Comparison of ENCODE assay signal across 21 cellular contexts in genomic region chr19:10621966-10622365, GRCh38. TPM values are rescaled to one million over a fixed set of nuclear protein-coding genes. Genes with fewer than 3 reads are reported as not detected.
DNase-seq lines count a peak whose midpoint lies in the region; ATAC-seq and TF ChIP-seq lines count a peak whose summit lies in the region.
"Had no signal": no experiment of that assay in that cellular context is flagged by ENCODE, and none has a peak within 500 bp of the region (broad histone marks: within the 10 kb centered on the region; RNA-seq: fewer than 3 reads in every experiment).

No MANE protein-coding gene starts in this region.

- H3K23me2 ChIP-seq in H9 (ENCODE audit: insufficient read length, low read depth, low read length, poor library complexity, severe bottlenecking) = peaks cover 10% of the 10 kb centered on the region

- H3K79me2 ChIP-seq in H9 (ENCODE audit: insufficient read depth, low read length) = no peaks in the 10 kb centered on the region

- H3K4ac ChIP-seq in H9 (ENCODE audit: low read depth, low read length) = no peak overlapping the region

- TF ChIP-seq POLR2A in gastroesophageal sphincter (IDR thresholded peaks at IDR 0.05) = no peak

- no peak overlapping the region for H3T11ph ChIP-seq in H9 (ENCODE audit: low read length)

- H3K4me3 ChIP-seq in gastroesophageal sphincter = no peak overlapping the region
- H3K4me3 ChIP-seq: heart right ventricle, SJCRH30, skin epidermis had no signal

- H3K4me1 ChIP-seq in H9 (ENCODE audit: insufficient read depth, low read length) = peaks cover 4% of the 10 kb centered on the region; the same call in 1 of the 2 replicates
- peaks cover 0 to 30% (median 13%) of the 10 kb centered on the region in 3 donors for H3K4me1 ChIP-seq in gastroesophageal sphincter

- no peak overlapping the region for H3K4me3 Mint-ChIP-seq in CD4-positive, alpha-beta T cell
- H3K4me3 Mint-ChIP-seq in H9 = peak overlapping the region in 1 of 2 experiments; percentile 6; a peak in 1 of 5 replicates
- H3K4me3 Mint-ChIP-seq in activated naive CD8-positive, alpha-beta T cell treated with anti-CD3 and anti-CD28 coated beads for 36 hours = no peak overlapping the region
- no peak overlapping the region for H3K4me3 Mint-ChIP-seq in natural killer cell treated with Interleukin-12 subunit alpha and Interleukin-12 subunit beta and Interleukin-15 and Interleukin-18, amount 100 ng/mL, for 72 hours

- H2BK15ac ChIP-seq in H9 (ENCODE audit: low read depth, low read length) = no peak overlapping the region

- DNase-seq in CD4-positive, alpha-beta T cell = no peak
- DNase-seq in H9 = no peak
- no peak for DNase-seq in activated naive CD8-positive, alpha-beta T cell treated with anti-CD3 and anti-CD28 coated beads for 36 hours
- DNase-seq in natural killer cell treated with Interleukin-12 subunit alpha and Interleukin-12 subunit beta and Interleukin-15 and Interleukin-18, amount 100 ng/mL, for 72 hours (ENCODE audit: low spot score) = no peak
- DNase-seq in COLO829 (ENCODE audit: low spot score) = no peak
- no peak for DNase-seq in NCI-H1105 (lab: John Stamatoyannopoulos, UW)
- DNase-seq: activated CD4-positive, alpha-beta T cell treated with anti-CD3 and anti-CD28 coated beads for 48 hours; activated T-cell treated with anti-CD3 and anti-CD28 coated beads, Interleukin-2, amount 50 U/mL, for 48 hours; anterior cingulate cortex; effector memory CD4-positive, alpha-beta T cell; heart right ventricle; NCI-H1417; NCI-H2171; NCI-H69; OCI-M1; posterior cingulate gyrus; SJCRH30; stimulated activated CD4-positive, alpha-beta T cell treated with anti-CD3 and anti-CD28 coated beads, Interleukin-2, amount 100 ng/mL, for 48 hours; substantia nigra had no signal

- H3K36me3 Mint-ChIP-seq in CD4-positive, alpha-beta T cell (ENCODE audit: low read depth) = peaks cover 46% of the 10 kb centered on the region
- peaks cover 0 to 3% (median 0%) of the 10 kb centered on the region in 3 experiments; a peak in 1 of 7 replicates for H3K36me3 Mint-ChIP-seq in H9 (ENCODE audit: insufficient read depth in 1 of 3, low read depth in 3 of 3)
- H3K36me3 Mint-ChIP-seq in activated naive CD8-positive, alpha-beta T cell treated with anti-CD3 and anti-CD28 coated beads for 36 hours = peaks cover 15% of the 10 kb centered on the region
- H3K36me3 Mint-ChIP-seq in natural killer cell treated with Interleukin-12 subunit alpha and Interleukin-12 subunit beta and Interleukin-15 and Interleukin-18, amount 100 ng/mL, for 72 hours = no peaks in the 10 kb centered on the region

- H3K9ac ChIP-seq in H9 (ENCODE audit: extremely low read depth, insufficient read length, low read length) = no peak overlapping the region

- TF ChIP-seq EP300 in gastroesophageal sphincter (IDR thresholded peaks at IDR 0.05) = no peak

- H4K20me1 ChIP-seq in H9 (ENCODE audit: control insufficient read depth, insufficient read depth, insufficient read length) = no peaks in the 10 kb centered on the region

- no peaks in the 10 kb centered on the region for H3K27me3 Mint-ChIP-seq in CD4-positive, alpha-beta T cell
- H3K27me3 Mint-ChIP-seq in H9 (ENCODE audit: low read depth) = no peaks in the 10 kb centered on the region
- H3K27me3 Mint-ChIP-seq in activated naive CD8-positive, alpha-beta T cell treated with anti-CD3 and anti-CD28 coated beads for 36 hours = no peaks in the 10 kb centered on the region
- H3K27me3 Mint-ChIP-seq in natural killer cell treated with Interleukin-12 subunit alpha and Interleukin-12 subunit beta and Interleukin-15 and Interleukin-18, amount 100 ng/mL, for 72 hours = no peaks in the 10 kb centered on the region

- peaks cover 0 to 10% of the 10 kb centered on the region in 2 donors for H3K36me3 ChIP-seq in gastroesophageal sphincter
- H3K36me3 ChIP-seq: SJCRH30 had no signal

- H3K4me2 ChIP-seq in H9 (ENCODE audit: insufficient read depth, insufficient read length, low read length) = no peak overlapping the region

- WGBS in H9 (ENCODE audit: extremely low coverage, insufficient read length, low lambda C conversion rate) = no CpG with 5 or more reads among the region's 8 CpGs
- 94% methylated on average over 4 to 7 of the region's 8 CpGs for WGBS in gastroesophageal sphincter (ENCODE audit: low coverage in 1 of 2), 2 donors

- H2BK5ac ChIP-seq in H9 (ENCODE audit: insufficient read length, low read length) = no peak overlapping the region

- no peak for ATAC-seq in CD4-positive, alpha-beta T cell (ENCODE audit: poor library complexity)
- no peak for ATAC-seq in natural killer cell treated with Interleukin-12 subunit alpha and Interleukin-12 subunit beta and Interleukin-15 and Interleukin-18, amount 100 ng/mL, for 72 hours
- ATAC-seq in gastroesophageal sphincter = no peak
- ATAC-seq: heart right ventricle had no signal

- no peak overlapping the region for H4K5ac ChIP-seq in H9 (ENCODE audit: insufficient read length, low read depth, low read length)

- CTCF ChIA-PET in CD4-positive, alpha-beta T cell (lab: Charles Lee) = interaction anchor here (1.0 to 1.8 kb wide), 2 partner anchors 18 to 41 kb away, joined by 4 read pairs; no protein-coding TSS in a partner anchor

- no peak for TF ChIP-seq CTCF in CD4-positive, alpha-beta T cell (IDR thresholded peaks at IDR 0.05)
- no peak for TF ChIP-seq CTCF in H9 (conservative IDR thresholded peaks at IDR 0.05)
- TF ChIP-seq CTCF in gastroesophageal sphincter (IDR thresholded peaks at IDR 0.05) = no peak

- no peak overlapping the region for H3K56ac ChIP-seq in H9 (ENCODE audit: insufficient read length, low read depth, low read length)

- POLR2A ChIA-PET in CD4-positive, alpha-beta T cell (lab: Charles Lee) = interaction anchor here (0.6 to 6.4 kb wide), 2 partner anchors 19 to 377 kb away, joined by 3 to 40 read pairs; no protein-coding TSS in a partner anchor

- H3K27ac ChIP-seq in CD4-positive, alpha-beta T cell (ENCODE audit: low read depth, low read length) = no peak overlapping the region
- H3K27ac ChIP-seq in H9 (ENCODE audit: insufficient read length, low read depth, low read length) = no peak overlapping the region
- no peak overlapping the region for H3K27ac ChIP-seq in gastroesophageal sphincter
- H3K27ac ChIP-seq: heart right ventricle, SJCRH30, skin epidermis had no signal

- H3K4me1 Mint-ChIP-seq in CD4-positive, alpha-beta T cell (ENCODE audit: low read depth) = peaks cover 48% of the 10 kb centered on the region
- peaks cover 11 to 13% of the 10 kb centered on the region in 2 experiments for H3K4me1 Mint-ChIP-seq in H9
- H3K4me1 Mint-ChIP-seq in activated naive CD8-positive, alpha-beta T cell treated with anti-CD3 and anti-CD28 coated beads for 36 hours = peaks cover 35% of the 10 kb centered on the region
- peaks cover 22 to 32% of the 10 kb centered on the region in 2 donors for H3K4me1 Mint-ChIP-seq in natural killer cell treated with Interleukin-12 subunit alpha and Interleukin-12 subunit beta and Interleukin-15 and Interleukin-18, amount 100 ng/mL, for 72 hours (ENCODE audit: low read depth in 2 of 2)

- no peak overlapping the region for H2BK12ac ChIP-seq in H9 (ENCODE audit: insufficient read length, low read depth, low read length)

- H3K27ac Mint-ChIP-seq in CD4-positive, alpha-beta T cell = peak overlapping the region; percentile 63
- peak overlapping the region; percentile 14 to 58 (median 37); a peak in 3 of 7 replicates for H3K27ac Mint-ChIP-seq in H9
- H3K27ac Mint-ChIP-seq in activated naive CD8-positive, alpha-beta T cell treated with anti-CD3 and anti-CD28 coated beads for 36 hours = peak overlapping the region; percentile 30
- peak overlapping the region; percentile 54 to 82 for H3K27ac Mint-ChIP-seq in natural killer cell treated with Interleukin-12 subunit alpha and Interleukin-12 subunit beta and Interleukin-15 and Interleukin-18, amount 100 ng/mL, for 72 hours

- no peak overlapping the region for H2BK20ac ChIP-seq in H9 (ENCODE audit: low read depth, low read length, poor library complexity, severe bottlenecking)

- H3K14ac ChIP-seq in H9 (ENCODE audit: insufficient read depth, low read length) = no peak overlapping the region

- no peak overlapping the region for H3K23ac ChIP-seq in H9 (ENCODE audit: insufficient read length, low read depth, low read length)

- no peak overlapping the region for H2BK120ac ChIP-seq in H9 (ENCODE audit: low read depth, low read length, poor library complexity, severe bottlenecking)

- H3K18ac ChIP-seq in H9 (ENCODE audit: insufficient read length, low read depth, low read length) = no peak overlapping the region

- no peak overlapping the region for H2AK5ac ChIP-seq in H9 (ENCODE audit: insufficient read length, low read length)

- peaks cover 3% of the 10 kb centered on the region for H3K79me1 ChIP-seq in H9 (ENCODE audit: insufficient read depth, low read depth, low read length, poor library complexity, severe bottlenecking)

- intact Hi-C loops in CD4-positive, alpha-beta T cell (cut with DNase I, micrococcal nuclease) = no loop called here

- no peaks in the 10 kb centered on the region for H3K9me3 Mint-ChIP-seq in CD4-positive, alpha-beta T cell
- H3K9me3 Mint-ChIP-seq in H9 = no peaks in the 10 kb centered on the region
- no peaks in the 10 kb centered on the region for H3K9me3 Mint-ChIP-seq in activated naive CD8-positive, alpha-beta T cell treated with anti-CD3 and anti-CD28 coated beads for 36 hours
- no peaks in the 10 kb centered on the region for H3K9me3 Mint-ChIP-seq in natural killer cell treated with Interleukin-12 subunit alpha and Interleukin-12 subunit beta and Interleukin-15 and Interleukin-18, amount 100 ng/mL, for 72 hours

- no peaks in the 10 kb centered on the region for H3K27me3 ChIP-seq in CD4-positive, alpha-beta T cell (ENCODE audit: control insufficient read depth, insufficient read depth, low read length)
- H3K27me3 ChIP-seq in H9 (ENCODE audit: insufficient read depth, low read length) (no peaks in the 10 kb centered on the region), gastroesophageal sphincter (no peaks in the 10 kb centered on the region)
- H3K27me3 ChIP-seq: heart right ventricle, SJCRH30 had no signal

- H2AFZ ChIP-seq in H9 (ENCODE audit: low read length) = no peak overlapping the region

- no peaks in the 10 kb centered on the region for H3K9me3 ChIP-seq in CD4-positive, alpha-beta T cell (ENCODE audit: control insufficient read depth, low read length)
- H3K9me3 ChIP-seq in H9 (ENCODE audit: control insufficient read depth, low read depth, low read length) (no peaks in the 10 kb centered on the region), gastroesophageal sphincter (no peaks in the 10 kb centered on the region)
- H3K9me3 ChIP-seq: heart right ventricle, SJCRH30 had no signal

- H4K91ac ChIP-seq in H9 (ENCODE audit: insufficient read length, low read depth, low read length) = no peak overlapping the region

- H4K8ac ChIP-seq in H9 (replicated peaks; ENCODE audit: insufficient read length, low read depth, low read length) = no peak overlapping the region

RNA-seq across cellular contexts. Expression of gene SLC44A2, which starts 3.4 kb away (rescaled TPM):
- 100 to 1,000 TPM; 151 to 168 TPM for total RNA-seq in CD4-positive, alpha-beta T cell
- total RNA-seq in H9 (2021) (111 and 121 TPM in 2 replicates), gastroesophageal sphincter (10 to 100 TPM; 34.3 to 51.7 (median 41.5) TPM)
- total RNA-seq in activated naive CD8-positive, alpha-beta T cell treated with anti-CD3 and anti-CD28 coated beads for 36 hours = 10 to 100 TPM; 70.6 to 71.6 TPM
- 10 to 100 TPM; 63.9 to 67.9 TPM for total RNA-seq in natural killer cell treated with Interleukin-12 subunit alpha and Interleukin-12 subunit beta and Interleukin-15 and Interleukin-18, amount 100 ng/mL, for 72 hours

RNA-seq across cellular contexts. Expression of gene ILF3, which starts 32.2 kb away (rescaled TPM):
- total RNA-seq in CD4-positive, alpha-beta T cell = 100 to 1,000 TPM; 464 to 491 TPM
- total RNA-seq in H9 (2021) = 787 and 841 TPM in 2 replicates
- 100 to 1,000 TPM; 500 to 527 TPM for total RNA-seq in activated naive CD8-positive, alpha-beta T cell treated with anti-CD3 and anti-CD28 coated beads for 36 hours
- 100 to 1,000 TPM; 298 to 579 TPM for total RNA-seq in natural killer cell treated with Interleukin-12 subunit alpha and Interleukin-12 subunit beta and Interleukin-15 and Interleukin-18, amount 100 ng/mL, for 72 hours
- total RNA-seq in gastroesophageal sphincter = 100 to 1,000 TPM in 3 of 4 donors, 10 to 100 TPM in 1; 67.2 to 128 (median 120) TPM

RNA-seq across cellular contexts. Expression of gene AP1M2, which starts 34.9 kb away (rescaled TPM):
- total RNA-seq in CD4-positive, alpha-beta T cell = under 1 TPM in 1 of 2 experiments, not detected in 1; 0.77 TPM
- total RNA-seq in H9 (2021) = 146 and 150 TPM in 2 replicates
- total RNA-seq in activated naive CD8-positive, alpha-beta T cell treated with anti-CD3 and anti-CD28 coated beads for 36 hours = not detected
- total RNA-seq in natural killer cell treated with Interleukin-12 subunit alpha and Interleukin-12 subunit beta and Interleukin-15 and Interleukin-18, amount 100 ng/mL, for 72 hours = not detected
- total RNA-seq in gastroesophageal sphincter = 10 to 100 TPM in 1 of 4 donors, not detected in 3; 13.2 TPM
- total RNA-seq: heart right ventricle had no signal

RNA-seq across cellular contexts. Expression of gene CDKN2D, which starts 53.2 kb away (rescaled TPM):
- 10 to 100 TPM; 83.3 to 84.0 TPM for total RNA-seq in CD4-positive, alpha-beta T cell
- total RNA-seq in H9 (2021) = 2.8 and 3.7 TPM in 2 replicates
- total RNA-seq in activated naive CD8-positive, alpha-beta T cell treated with anti-CD3 and anti-CD28 coated beads for 36 hours = 10 to 100 TPM; 55.8 to 62.3 TPM
- 10 to 100 TPM; 28.0 to 33.9 TPM for total RNA-seq in natural killer cell treated with Interleukin-12 subunit alpha and Interleukin-12 subunit beta and Interleukin-15 and Interleukin-18, amount 100 ng/mL, for 72 hours
- 10 to 100 TPM in 2 of 4 donors, 1 to 10 TPM in 2; 5.4 to 15.9 (median 10.6) TPM for total RNA-seq in gastroesophageal sphincter

RNA-seq across cellular contexts. Expression of gene KRI1, which starts 56.2 kb away (rescaled TPM):
- total RNA-seq in CD4-positive, alpha-beta T cell = 10 to 100 TPM; 36.8 to 39.6 TPM
- 57.4 and 63.8 TPM in 2 replicates for total RNA-seq in H9 (2021)
- total RNA-seq in activated naive CD8-positive, alpha-beta T cell treated with anti-CD3 and anti-CD28 coated beads for 36 hours = 10 to 100 TPM; 66.3 to 69.2 TPM
- 10 to 100 TPM; 50.9 to 89.6 TPM for total RNA-seq in natural killer cell treated with Interleukin-12 subunit alpha and Interleukin-12 subunit beta and Interleukin-15 and Interleukin-18, amount 100 ng/mL, for 72 hours
- total RNA-seq in gastroesophageal sphincter = 10 to 100 TPM; 16.0 to 28.0 (median 20.1) TPM

Comparison
In these comparisons a context has a peak if more than half of its experiments do, and no peak if none do; other contexts are left out.
1. RNA of gene AP1M2, which starts 34.9 kb away (total RNA-seq): 146 to 150 TPM in H9; 0.77 TPM in CD4-positive, alpha-beta T cell, 13.2 TPM in gastroesophageal sphincter, not detected in activated naive CD8-positive, alpha-beta T cell treated with anti-CD3 and anti-CD28 coated beads for 36 hours and not detected in natural killer cell treated with Interleukin-12 subunit alpha and Interleukin-12 subunit beta and Interleukin-15 and Interleukin-18, amount 100 ng/mL, for 72 hours; every median in the first group is over 10 times any median in the second.
2. Peak in every context shown above with its lines, with median percentiles within 50 percentile points of each other: H3K27ac Mint-ChIP-seq.